ENCODE assay signal across 32 cellular contexts in the genomic region with DNA sequence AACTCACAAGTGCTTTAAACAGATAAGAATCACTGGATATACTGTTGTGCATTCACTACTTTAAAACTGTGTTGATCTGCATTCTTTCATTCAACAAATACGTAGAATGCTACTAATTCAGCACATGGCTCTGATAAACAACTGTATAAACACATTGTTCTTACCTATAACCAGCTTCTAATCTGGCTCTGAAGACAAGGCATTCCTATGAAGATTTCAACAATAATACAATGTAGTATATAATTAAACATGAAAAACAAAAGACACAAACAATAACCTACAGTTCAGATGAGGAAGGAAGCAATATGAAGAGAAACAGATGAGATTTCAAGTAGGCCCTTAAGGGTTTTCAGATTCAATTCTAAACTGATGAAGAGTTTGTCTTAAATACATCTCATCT.
"Had no signal": no experiment of that assay in that cellular context is flagged by ENCODE, and none has a peak within 500 bp of the region (broad histone marks: within the 10 kb centered on the region; RNA-seq: fewer than 3 reads in every experiment).

No MANE protein-coding gene starts in this region.

- H3K27me3 ChIP-seq: ascending aorta, brain microvascular endothelial cell, breast epithelium had no signal

- H3K9me3 ChIP-seq: ascending aorta, breast epithelium had no signal

- ATAC-seq: activated CD4-positive, alpha-beta T cell treated with anti-CD3 and anti-CD28 coated beads for 36 hours; activated CD4-positive, CD25-positive, alpha-beta regulatory T cell treated with anti-CD3 and anti-CD28 coated beads, Interleukin-2, amount 50 U/mL, for 24 hours; activated CD8-positive, alpha-beta memory T cell treated with anti-CD3 and anti-CD28 coated beads, Interleukin-2, amount 10 ng/mL, durations not matched to agents 7 days and 5 days; activated CD8-positive, alpha-beta T cell treated with anti-CD3 and anti-CD28 coated beads, Interleukin-2, amount 10 ng/mL, durations not matched to agents 7 days and 5 days; activated naive CD8-positive, alpha-beta T cell treated with anti-CD3 and anti-CD28 coated beads, Interleukin-2, amount 50 U/mL, for 24 hours; WTC11 had no signal

- FAIRE-seq: colon, TTC549 had no signal

- H3K4me3 ChIP-seq: ascending aorta, breast epithelium had no signal

- DNase-seq: activated CD4-positive, alpha-beta memory T cell treated with anti-CD3 and anti-CD28 coated beads, Interleukin-2, amount 10 ng/mL, durations not matched to agents 7 days and 5 days; activated CD4-positive, alpha-beta T cell treated with anti-CD3 and anti-CD28 coated beads for 1 hour; activated CD4-positive, alpha-beta T cell treated with anti-CD3 and anti-CD28 coated beads for 36 hours; activated CD4-positive, alpha-beta T cell treated with anti-CD3 and anti-CD28 coated beads for 48 hours; activated CD4-positive, alpha-beta T cell treated with anti-CD3 and anti-CD28 coated beads, Interleukin-2, amount 10 ng/mL, durations not matched to agents 7 days and 5 days; activated CD4-positive, alpha-beta T cell treated with anti-CD3 and anti-CD28 coated beads, Interleukin-2, amount 50 U/mL, for 48 hours; activated CD4-positive, CD25-positive, alpha-beta regulatory T cell; activated CD8-positive, alpha-beta memory T cell treated with anti-CD3 and anti-CD28 coated beads for 24 hours; activated CD8-positive, alpha-beta memory T cell treated with anti-CD3 and anti-CD28 coated beads, Interleukin-2, amount 10 ng/mL, durations not matched to agents 7 days and 5 days; activated CD8-positive, alpha-beta memory T cell treated with anti-CD3 and anti-CD28 coated beads, Interleukin-2, amount 50 U/mL, for 48 hours; activated CD8-positive, alpha-beta T cell treated with anti-CD3 and anti-CD28 coated beads, Interleukin-2, amount 10 ng/mL, durations not matched to agents 7 days and 5 days; activated effector memory CD4-positive, alpha-beta T cell treated with Interleukin-2 at 50 U/mL for 16 hours; activated gamma-delta T cell; activated naive CD4-positive, alpha-beta T cell treated with anti-CD3 and anti-CD28 coated beads, Interleukin-2, amount 10 ng/mL, durations not matched to agents 7 days and 5 days; activated naive CD4-positive, alpha-beta T cell treated with Interleukin-2 at 50 U/mL for 16 hours; activated naive CD8-positive, alpha-beta T cell treated with anti-CD3 and anti-CD28 coated beads, Interleukin-2, amount 10 ng/mL, durations not matched to agents 7 days and 5 days; activated naive CD8-positive, alpha-beta T cell treated with anti-CD3 and anti-CD28 coated beads, Interleukin-2, amount 50 U/mL, for 24 hours; activated T-cell treated with anti-CD3 and anti-CD28 coated beads, Interleukin-2, amount 50 U/mL, for 24 hours; activated T-cell treated with anti-CD3 and anti-CD28 coated beads, Interleukin-2, amount 50 U/mL, for 48 hours; amygdala; anterior cingulate cortex; brain microvascular endothelial cell; central memory CD4-positive, alpha-beta T cell; T-helper 2 cell; T-helper 9 cell; WERI-Rb-1 had no signal

- H3K4me1 ChIP-seq: ascending aorta, breast epithelium had no signal

- H3K36me3 ChIP-seq: ascending aorta, brain microvascular endothelial cell, breast epithelium had no signal

- H3K27ac ChIP-seq: ascending aorta, brain microvascular endothelial cell, breast epithelium, WERI-Rb-1 had no signal
